In the genomic region with DNA sequence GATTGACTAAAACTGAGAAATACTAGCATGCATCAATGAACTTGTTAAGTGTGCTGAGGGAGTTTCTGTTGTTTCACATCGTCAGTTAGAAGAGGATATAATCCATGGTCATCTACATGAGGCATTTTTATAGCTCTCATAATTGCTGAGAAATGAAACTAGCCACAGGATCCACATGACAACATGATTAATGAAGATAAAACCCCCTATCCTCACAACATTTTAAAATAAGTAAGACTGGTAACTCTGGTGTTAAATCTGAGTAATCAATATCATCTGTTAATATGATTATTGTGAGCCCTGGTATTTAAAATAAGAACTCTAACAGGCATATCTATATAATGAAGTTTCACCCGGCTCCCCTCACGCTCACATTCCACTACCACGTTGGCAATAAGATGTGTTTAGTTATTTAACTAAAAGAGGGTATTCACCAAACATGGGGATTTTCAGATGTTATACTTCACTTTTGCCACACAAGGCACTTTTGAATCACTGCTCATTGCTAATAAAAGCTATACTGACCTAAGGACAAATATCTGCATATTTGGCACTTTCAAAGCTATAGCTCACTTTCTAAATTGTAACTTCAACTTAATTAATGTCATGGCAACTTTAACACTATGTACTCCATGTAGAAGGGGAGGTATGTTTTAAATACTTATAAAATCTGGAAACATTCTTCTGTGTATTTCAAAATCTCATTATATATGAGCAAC, we compare ENCODE assay signal across 15 cellular contexts. TPM values are rescaled to one million over a fixed set of nuclear protein-coding genes. Genes with fewer than 3 reads are reported as not detected.
DNase-seq lines count a peak whose midpoint lies in the region; ATAC-seq and TF ChIP-seq lines count a peak whose summit lies in the region.
"Had no signal": no experiment of that assay in that cellular context is flagged by ENCODE, and none has a peak within 500 bp of the region (broad histone marks: within the 10 kb centered on the region; RNA-seq: fewer than 3 reads in every experiment).

No MANE protein-coding gene starts in this region.

- H3K4me3 Mint-ChIP-seq in activated T-cell treated with anti-CD3 and anti-CD28 coated beads, Interleukin-2, amount 50 U/mL, for 24 hours: no peak overlapping the region

- no peaks in the 10 kb centered on the region for H3K36me3 Mint-ChIP-seq in activated T-cell treated with anti-CD3 and anti-CD28 coated beads, Interleukin-2, amount 50 U/mL, for 24 hours (ENCODE audit: low read depth)

- H3K27me3 Mint-ChIP-seq in activated T-cell treated with anti-CD3 and anti-CD28 coated beads, Interleukin-2, amount 50 U/mL, for 24 hours: peaks cover 26% of the 10 kb centered on the region

- no peaks in the 10 kb centered on the region for H3K9me3 Mint-ChIP-seq in activated T-cell treated with anti-CD3 and anti-CD28 coated beads, Interleukin-2, amount 50 U/mL, for 24 hours

- H3K27me3 ChIP-seq in left ventricle myocardium inferior (ENCODE audit: low read depth) (peaks cover 36% of the 10 kb centered on the region), dorsolateral prefrontal cortex (no peaks in the 10 kb centered on the region)

- no peaks in the 10 kb centered on the region for H3K4me1 ChIP-seq in left ventricle myocardium inferior
- H3K4me1 ChIP-seq: HAP-1 had no signal

- H3K27ac ChIP-seq in left ventricle myocardium inferior (replicated peaks) (peak overlapping the region; percentile 92), dorsolateral prefrontal cortex (peak overlapping the region in 58 of 59 donors; percentile 1 to 100 (median 98))

- TF ChIP-seq CTCF in left ventricle myocardium inferior (IDR thresholded peaks at IDR 0.05; ENCODE audit: borderline replicate concordance) (no peak), dorsolateral prefrontal cortex (IDR thresholded peaks at IDR 0.05 in 54 of 56, conservative IDR thresholded peaks at IDR 0.05 in 2 of 56; ENCODE audit: low read depth in 1 of 56, partially characterized antibody in 56 of 56) (peak in 1 of 56 donors; percentile 16)

- H3K36me3 ChIP-seq in left ventricle myocardium inferior: no peaks in the 10 kb centered on the region
- H3K36me3 ChIP-seq: HAP-1 had no signal

- H3K9me3 ChIP-seq in left ventricle myocardium inferior (replicated peaks): no peaks in the 10 kb centered on the region
- H3K9me3 ChIP-seq: HAP-1, mucosa of descending colon had no signal

- peak overlapping the region; percentile 42 for H3K4me3 ChIP-seq in left ventricle myocardium inferior
- H3K4me3 ChIP-seq in dorsolateral prefrontal cortex: peak overlapping the region in 54 of 59 donors; percentile 0 to 94 (median 33)
- H3K4me3 ChIP-seq: HAP-1, mucosa of descending colon had no signal

- intact Hi-C loops in left ventricle myocardium inferior (cut with micrococcal nuclease) (no loop called here), left cardiac atrium (cut with DNase I) (no loop called here), dorsolateral prefrontal cortex (cut with DNase I) (loop anchor here (5.0 to 10.0 kb wide), 4 partner anchors 127 to 290 kb away; no protein-coding TSS in a partner anchor)

- DNase-seq in left ventricle myocardium inferior (no peak), left cardiac atrium (no peak), dorsolateral prefrontal cortex (no peak), erythroblast (lab: John Stamatoyannopoulos, UW) (no peak)
- DNase-seq in activated effector memory CD4-positive, alpha-beta T cell treated with Interleukin-2 at 50 U/mL for 16 hours: no peak
- DNase-seq in activated T-cell treated with anti-CD3 and anti-CD28 coated beads, Interleukin-2, amount 50 U/mL, for 24 hours: no peak
- DNase-seq: DMS79, hypothalamus, mucosa of descending colon, NCI-H2081 had no signal

- no peak for TF ChIP-seq POLR2A in erythroblast (IDR thresholded peaks at IDR 0.05; ENCODE audit: low read length)

- H3K27ac Mint-ChIP-seq in activated T-cell treated with anti-CD3 and anti-CD28 coated beads, Interleukin-2, amount 50 U/mL, for 24 hours: no peak overlapping the region

- ATAC-seq in left cardiac atrium: no peak
- peak; percentile 72 for ATAC-seq in HG03342 (IDR thresholded peaks at IDR 0.05; ENCODE audit: unreplicated experiment)
- no peak for ATAC-seq in GM19328 (IDR thresholded peaks at IDR 0.05; ENCODE audit: unreplicated experiment)
- ATAC-seq: mucosa of descending colon had no signal

- H3K4me1 Mint-ChIP-seq in activated T-cell treated with anti-CD3 and anti-CD28 coated beads, Interleukin-2, amount 50 U/mL, for 24 hours (ENCODE audit: low read depth): no peaks in the 10 kb centered on the region

RNA-seq across cellular contexts. Expression of gene UNC5C, which starts 6.7 kb away (rescaled TPM):
- 2.0 TPM for total RNA-seq in left ventricle myocardium inferior
- 1 to 10 TPM; 3.3 to 6.2 TPM for total RNA-seq in left cardiac atrium
- total RNA-seq in dorsolateral prefrontal cortex: 10 to 100 TPM; 16.1 to 88.4 (median 33.9) TPM
- total RNA-seq: activated CD8-positive, alpha-beta memory T cell treated with anti-CD3 and anti-CD28 coated beads for 36 hours; T-helper 1 cell treated with Interleukin-12 subunit alpha and Interleukin-12 subunit beta and Interleukin-4 antibody, amounts not matched to agents 30 ng/mL and 1 ng/mL, for 36 hours had no signal

Comparison
In these comparisons a context has a peak if more than half of its experiments do, and no peak if none do; other contexts are left out.
1. intact Hi-C loops: an anchor here in dorsolateral prefrontal cortex (5.0 to 10.0 kb wide); none called in left ventricle myocardium inferior and left cardiac atrium.